17 cellular contexts compared by ENCODE assay signal in the genomic region with DNA sequence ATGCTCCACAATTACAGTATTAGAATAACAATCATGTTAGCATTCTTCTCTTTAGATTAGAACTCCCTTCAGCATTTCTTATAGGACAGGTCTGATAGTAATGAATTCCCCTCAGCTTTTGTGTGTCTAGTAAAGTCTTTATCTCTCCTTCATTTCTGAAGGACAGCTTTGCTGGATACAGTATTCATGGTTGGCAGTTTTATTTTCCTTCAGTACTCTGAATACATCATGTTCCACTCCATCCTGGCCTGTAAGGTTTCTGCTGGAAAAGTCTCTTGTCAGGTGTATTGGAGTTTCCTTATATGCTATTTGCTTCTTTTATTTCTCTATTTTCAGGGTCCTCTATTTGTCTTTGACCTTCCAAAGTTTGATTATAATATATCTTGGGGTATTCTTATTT. TPM values are rescaled to one million over a fixed set of nuclear protein-coding genes. Genes with fewer than 3 reads are reported as not detected.
DNase-seq lines count a peak whose midpoint lies in the region; ATAC-seq and TF ChIP-seq lines count a peak whose summit lies in the region.
"Had no signal": no experiment of that assay in that cellular context is flagged by ENCODE, and none has a peak within 500 bp of the region (broad histone marks: within the 10 kb centered on the region; RNA-seq: fewer than 3 reads in every experiment).

No MANE protein-coding gene starts in this region.

- H3K4me3 Mint-ChIP-seq in activated naive CD8-positive, alpha-beta T cell treated with anti-CD3 and anti-CD28 coated beads for 36 hours, result no peak overlapping the region
- H3K4me3 Mint-ChIP-seq in activated naive CD8-positive, alpha-beta T cell treated with anti-CD3 and anti-CD28 coated beads, Interleukin-2, amount 50 U/mL, for 24 hours, result no peak overlapping the region
- H3K4me3 Mint-ChIP-seq: CD4-positive, alpha-beta memory T cell; GM23338; H9; HFFc6 had no signal

- TF ChIP-seq CTCF in fibroblast of pulmonary artery (IDR thresholded peaks at IDR 0.05; ENCODE audit: low read length, missing control alignments), result no peak

- DNase-seq in activated naive CD8-positive, alpha-beta T cell treated with anti-CD3 and anti-CD28 coated beads for 36 hours, result no peak
- DNase-seq in activated naive CD8-positive, alpha-beta T cell treated with anti-CD3 and anti-CD28 coated beads, Interleukin-2, amount 50 U/mL, for 24 hours, result no peak
- DNase-seq in KBM-7 (peak; percentile 14), amniotic epithelial cell (ENCODE audit: low read depth) (peak; percentile 14), fibroblast of pulmonary artery (ENCODE audit: low read depth) (peak; percentile 8), OCI-M2 (lab: John Stamatoyannopoulos, UW; ENCODE audit: unreplicated experiment) (no peak)
- DNase-seq in stimulated activated naive CD4-positive, alpha-beta T cell (lab: John Stamatoyannopoulos, UW), result no peak
- DNase-seq in stimulated activated CD4-positive, alpha-beta T cell treated with anti-CD3 and anti-CD28 coated beads, Interleukin-4, amount 100 ng/mL, for 24 hours, result no peak
- DNase-seq: C1 segment of cervical spinal cord; Caco-2; CD4-positive, alpha-beta memory T cell; DMS153; DND-41; H9; HFFc6 had no signal

- peaks cover 18% of the 10 kb centered on the region for H3K9me3 Mint-ChIP-seq in activated naive CD8-positive, alpha-beta T cell treated with anti-CD3 and anti-CD28 coated beads for 36 hours
- peaks cover 30% of the 10 kb centered on the region for H3K9me3 Mint-ChIP-seq in activated naive CD8-positive, alpha-beta T cell treated with anti-CD3 and anti-CD28 coated beads, Interleukin-2, amount 50 U/mL, for 24 hours
- H3K9me3 Mint-ChIP-seq: HFFc6 had no signal

- peak overlapping the region; percentile 30 for H3K27ac Mint-ChIP-seq in activated naive CD8-positive, alpha-beta T cell treated with anti-CD3 and anti-CD28 coated beads for 36 hours
- H3K27ac Mint-ChIP-seq in activated naive CD8-positive, alpha-beta T cell treated with anti-CD3 and anti-CD28 coated beads, Interleukin-2, amount 50 U/mL, for 24 hours, result no peak overlapping the region
- H3K27ac Mint-ChIP-seq: CD4-positive, alpha-beta memory T cell; GM23338; H9; HFFc6 had no signal

- in situ Hi-C loops in KBM-7 (cut with MboI; ENCODE audit: low pct_unique_long_range_greater_than_20kb, low sequenced_read_pairs), result loop anchor here (10.0 to 25.0 kb wide), 2 partner anchors 170 to 458 kb away; a partner anchor contains a TSS

- H3K27me3 Mint-ChIP-seq in activated naive CD8-positive, alpha-beta T cell treated with anti-CD3 and anti-CD28 coated beads for 36 hours, result no peaks in the 10 kb centered on the region
- peaks cover 2% of the 10 kb centered on the region for H3K27me3 Mint-ChIP-seq in activated naive CD8-positive, alpha-beta T cell treated with anti-CD3 and anti-CD28 coated beads, Interleukin-2, amount 50 U/mL, for 24 hours
- H3K27me3 Mint-ChIP-seq: CD4-positive, alpha-beta memory T cell had no signal

- ATAC-seq in activated naive CD8-positive, alpha-beta T cell treated with anti-CD3 and anti-CD28 coated beads, Interleukin-2, amount 50 U/mL, for 24 hours, result no peak
- ATAC-seq: GM23338, HCT116 had no signal

- peaks cover 3% of the 10 kb centered on the region for H3K36me3 Mint-ChIP-seq in activated naive CD8-positive, alpha-beta T cell treated with anti-CD3 and anti-CD28 coated beads for 36 hours
- H3K36me3 Mint-ChIP-seq in activated naive CD8-positive, alpha-beta T cell treated with anti-CD3 and anti-CD28 coated beads, Interleukin-2, amount 50 U/mL, for 24 hours (ENCODE audit: low read depth), result peaks cover 4% of the 10 kb centered on the region

- no peak overlapping the region for H3K4me3 ChIP-seq in fibroblast of pulmonary artery (replicated peaks; ENCODE audit: low read depth, low read length)
- H3K4me3 ChIP-seq: GM23338 had no signal

- peaks cover under 1% of the 10 kb centered on the region for H3K4me1 Mint-ChIP-seq in activated naive CD8-positive, alpha-beta T cell treated with anti-CD3 and anti-CD28 coated beads for 36 hours
- H3K4me1 Mint-ChIP-seq in activated naive CD8-positive, alpha-beta T cell treated with anti-CD3 and anti-CD28 coated beads, Interleukin-2, amount 50 U/mL, for 24 hours, result peaks cover 3% of the 10 kb centered on the region
- H3K4me1 Mint-ChIP-seq: GM23338 had no signal

RNA-seq across cellular contexts. Expression of a gene that starts 4.0 kb away (rescaled TPM):
- under 1 TPM; 0.12 to 0.41 TPM for total RNA-seq in activated naive CD8-positive, alpha-beta T cell treated with anti-CD3 and anti-CD28 coated beads for 36 hours
- total RNA-seq: Caco-2, GM23338, H9 had no signal

Comparison
In these comparisons a context has a peak if more than half of its experiments do, and no peak if none do; other contexts are left out.
1. DNase-seq: peak in KBM-7 (single experiment), amniotic epithelial cell (single experiment) and fibroblast of pulmonary artery (single experiment); none in activated naive CD8-positive, alpha-beta T cell treated with anti-CD3 and anti-CD28 coated beads for 36 hours (single experiment), activated naive CD8-positive, alpha-beta T cell treated with anti-CD3 and anti-CD28 coated beads, Interleukin-2, amount 50 U/mL, for 24 hours (single experiment), stimulated activated naive CD4-positive, alpha-beta T cell (0 of 6), stimulated activated CD4-positive, alpha-beta T cell treated with anti-CD3 and anti-CD28 coated beads, Interleukin-4, amount 100 ng/mL, for 24 hours (single experiment) and OCI-M2 (single experiment).